ENCODE assay signal across 2 cellular contexts in the genomic region with DNA sequence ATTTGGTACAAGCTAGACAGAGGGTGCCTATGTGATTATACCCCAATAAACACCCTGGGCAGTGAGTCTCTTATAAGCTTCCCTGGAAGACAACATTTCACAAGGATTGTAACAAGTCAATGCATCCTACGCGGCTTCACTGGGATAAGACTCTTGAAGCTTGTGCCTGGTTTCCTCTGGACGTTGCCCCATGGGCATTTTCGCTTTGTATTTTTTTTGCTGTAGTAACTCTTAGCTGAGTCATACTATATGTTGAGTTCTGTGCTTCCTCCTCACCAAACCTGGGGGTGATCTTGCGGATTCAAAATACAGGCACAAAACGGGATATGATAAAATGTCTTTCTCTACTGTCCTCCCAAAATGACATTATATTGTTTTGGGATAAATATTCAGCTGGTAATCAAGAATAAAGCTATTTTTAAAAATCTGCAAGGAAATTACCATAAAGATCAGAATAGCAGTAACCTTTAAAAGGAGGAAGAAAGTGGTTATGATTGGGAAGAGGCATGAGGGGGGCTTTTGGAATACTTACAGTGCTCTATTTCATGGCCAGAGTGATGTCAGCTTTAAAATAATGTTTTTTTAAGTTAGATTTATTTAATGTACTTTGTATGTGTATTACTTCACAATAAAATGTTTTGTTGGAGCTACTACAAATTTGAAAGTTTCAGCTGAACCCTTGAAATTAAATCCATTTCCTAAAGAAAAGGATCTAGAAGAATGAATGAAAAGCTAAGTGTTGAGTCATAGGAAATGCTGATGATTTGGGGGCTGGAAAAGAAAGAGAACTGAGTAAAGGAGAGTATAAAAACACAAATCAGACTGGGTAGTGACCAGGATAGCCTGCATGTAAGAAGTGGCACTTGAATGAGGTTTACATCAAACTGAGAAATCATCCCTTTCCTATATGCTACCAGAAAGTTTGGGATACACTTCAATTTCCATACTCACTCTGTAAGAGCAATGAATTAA.
TF ChIP-seq lines count a peak whose summit lies in the region.

No MANE protein-coding gene starts in this region.

TF ChIP-seq in A549, 52 proteins besides CTCF, POLR2A, EP300 and RAD21:
- TF ChIP-seq ZFP36 (IDR thresholded peaks at IDR 0.05; ENCODE audit: borderline replicate concordance, partially characterized antibody) = peak; percentile 11
- no peak for TF ChIP-seq NPAS2 (CRISPR knock-in tag; IDR thresholded peaks at IDR 0.05; ENCODE audit: borderline replicate concordance)
- TF ChIP-seq FOXS1 (CRISPR knock-in tag; IDR thresholded peaks at IDR 0.05) = no peak
- no peak for TF ChIP-seq ZSCAN20 (CRISPR knock-in tag; IDR thresholded peaks at IDR 0.05)
- TF ChIP-seq FOSL2 (IDR thresholded peaks at IDR 0.05) = 0 out of 2 replicates have a peak, but pooled peaks have one; percentile 34
- TF ChIP-seq FOSL2 (CRISPR knock-in tag; IDR thresholded peaks at IDR 0.05) = peak; percentile 74
- TF ChIP-seq ESRRA (IDR thresholded peaks at IDR 0.05; ENCODE audit: borderline replicate concordance, low read length) = no peak
- TF ChIP-seq SREBF2 (IDR thresholded peaks at IDR 0.05) = no peak
- no peak for TF ChIP-seq CBX2 (IDR thresholded peaks at IDR 0.05; ENCODE audit: borderline replicate concordance, low read depth)
- TF ChIP-seq HOXB13 (CRISPR knock-in tag; IDR thresholded peaks at IDR 0.05; ENCODE audit: low read depth) = no peak
- TF ChIP-seq JUNB (IDR thresholded peaks at IDR 0.05) = 0 out of 2 replicates have a peak, but pooled peaks have one; percentile 28
- TF ChIP-seq CHD4 (IDR thresholded peaks at IDR 0.05; ENCODE audit: borderline replicate concordance) = no peak
- no peak for TF ChIP-seq FOSB (CRISPR knock-in tag; IDR thresholded peaks at IDR 0.05)
- TF ChIP-seq MAFK (IDR thresholded peaks at IDR 0.05; ENCODE audit: partially characterized antibody) = peak; percentile 83

TF ChIP-seq in HepG2, 621 proteins besides CTCF, POLR2A, EP300 and RAD21:
- TF ChIP-seq ZNF274 (CRISPR knock-in tag; IDR thresholded peaks at IDR 0.05) (no peak), GZF1 (CRISPR knock-in tag; IDR thresholded peaks at IDR 0.05) (peak; percentile 77; the same call in 1 of the 2 replicates), MAFK (conservative IDR thresholded peaks at IDR 0.05 in 1 of 2, IDR thresholded peaks at IDR 0.05 in 1 of 2; ENCODE audit: low read length in 2 of 2) (0 out of 4 replicates have a peak, but pooled peaks of 1 of the 2 experiments have one; percentile 9), ZFP82 (CRISPR knock-in tag; IDR thresholded peaks at IDR 0.05; ENCODE audit: borderline replicate concordance) (no peak), CBX2 (IDR thresholded peaks at IDR 0.05; ENCODE audit: low read depth, low read length) (no peak), CBX2 (CRISPR knock-in tag; IDR thresholded peaks at IDR 0.05; ENCODE audit: low read depth) (no peak), MIER2 (CRISPR knock-in tag; IDR thresholded peaks at IDR 0.05) (no peak)
- TF ChIP-seq, protein P1, sequence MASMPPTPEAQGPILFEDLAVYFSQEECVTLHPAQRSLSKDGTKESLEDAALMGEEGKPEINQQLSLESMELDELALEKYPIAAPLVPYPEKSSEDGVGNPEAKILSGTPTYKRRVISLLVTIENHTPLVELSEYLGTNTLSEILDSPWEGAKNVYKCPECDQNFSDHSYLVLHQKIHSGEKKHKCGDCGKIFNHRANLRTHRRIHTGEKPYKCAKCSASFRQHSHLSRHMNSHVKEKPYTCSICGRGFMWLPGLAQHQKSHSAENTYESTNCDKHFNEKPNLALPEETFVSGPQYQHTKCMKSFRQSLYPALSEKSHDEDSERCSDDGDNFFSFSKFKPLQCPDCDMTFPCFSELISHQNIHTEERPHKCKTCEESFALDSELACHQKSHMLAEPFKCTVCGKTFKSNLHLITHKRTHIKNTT (CRISPR knock-in tag; IDR thresholded peaks at IDR 0.05) = no peak
- TF ChIP-seq, protein P2, sequence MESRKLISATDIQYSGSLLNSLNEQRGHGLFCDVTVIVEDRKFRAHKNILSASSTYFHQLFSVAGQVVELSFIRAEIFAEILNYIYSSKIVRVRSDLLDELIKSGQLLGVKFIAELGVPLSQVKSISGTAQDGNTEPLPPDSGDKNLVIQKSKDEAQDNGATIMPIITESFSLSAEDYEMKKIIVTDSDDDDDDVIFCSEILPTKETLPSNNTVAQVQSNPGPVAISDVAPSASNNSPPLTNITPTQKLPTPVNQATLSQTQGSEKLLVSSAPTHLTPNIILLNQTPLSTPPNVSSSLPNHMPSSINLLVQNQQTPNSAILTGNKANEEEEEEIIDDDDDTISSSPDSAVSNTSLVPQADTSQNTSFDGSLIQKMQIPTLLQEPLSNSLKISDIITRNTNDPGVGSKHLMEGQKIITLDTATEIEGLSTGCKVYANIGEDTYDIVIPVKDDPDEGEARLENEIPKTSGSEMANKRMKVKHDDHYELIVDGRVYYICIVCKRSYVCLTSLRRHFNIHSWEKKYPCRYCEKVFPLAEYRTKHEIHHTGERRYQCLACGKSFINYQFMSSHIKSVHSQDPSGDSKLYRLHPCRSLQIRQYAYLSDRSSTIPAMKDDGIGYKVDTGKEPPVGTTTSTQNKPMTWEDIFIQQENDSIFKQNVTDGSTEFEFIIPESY (CRISPR knock-in tag; IDR thresholded peaks at IDR 0.05) = peak; percentile 78
